Comparison of ENCODE assay signal across 1 cellular context in the genomic region with DNA sequence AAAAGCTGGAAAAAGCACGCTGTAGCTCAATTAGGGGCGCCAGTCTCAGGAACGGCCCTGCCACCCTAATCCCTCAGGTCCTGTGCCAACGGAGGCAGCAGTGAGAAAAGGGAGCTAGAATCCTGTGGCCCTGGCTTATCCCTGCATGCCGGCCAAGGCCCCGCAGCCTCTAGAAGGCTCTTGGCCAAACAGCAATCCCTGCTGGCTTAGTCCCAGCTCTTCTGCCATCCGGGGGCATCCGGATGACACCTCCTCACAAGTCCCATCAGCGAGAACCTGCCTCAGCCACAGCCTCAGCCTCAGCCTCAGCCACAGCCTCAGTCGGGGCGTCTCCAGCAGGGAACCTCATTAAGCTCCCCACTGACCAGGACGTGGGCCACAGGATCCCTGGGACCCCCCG.
TF ChIP-seq lines count a peak whose summit lies in the region.

No MANE protein-coding gene starts in this region.

TF ChIP-seq in IMR-90, 13 proteins besides CTCF, POLR2A, EP300 and RAD21:
- TF ChIP-seq MAFK (IDR thresholded peaks at IDR 0.05; ENCODE audit: low read depth, low read length) (no peak), CHD1 (IDR thresholded peaks at IDR 0.05; ENCODE audit: low read depth, low read length) (no peak), RFX5 (IDR thresholded peaks at IDR 0.05; ENCODE audit: low read depth, low read length) (no peak), BHLHE40 (IDR thresholded peaks at IDR 0.05; ENCODE audit: low read depth, low read length) (no peak), CEBPB (IDR thresholded peaks at IDR 0.05; ENCODE audit: low read depth, low read length) (no peak), RCOR1 (IDR thresholded peaks at IDR 0.05; ENCODE audit: insufficient replicate concordance, low read length) (no peak), FOS (IDR thresholded peaks at IDR 0.05; ENCODE audit: low read depth, low read length) (no peak), MXI1 (IDR thresholded peaks at IDR 0.05; ENCODE audit: borderline replicate concordance, low read depth, low read length) (no peak), MAZ (IDR thresholded peaks at IDR 0.05; ENCODE audit: borderline replicate concordance, low read depth, low read length) (no peak), NFE2L2 (IDR thresholded peaks at IDR 0.05; ENCODE audit: low read depth, low read length) (no peak), SMC3 (IDR thresholded peaks at IDR 0.05; ENCODE audit: low read depth, low read length) (no peak)
- TF ChIP-seq, protein P1, sequence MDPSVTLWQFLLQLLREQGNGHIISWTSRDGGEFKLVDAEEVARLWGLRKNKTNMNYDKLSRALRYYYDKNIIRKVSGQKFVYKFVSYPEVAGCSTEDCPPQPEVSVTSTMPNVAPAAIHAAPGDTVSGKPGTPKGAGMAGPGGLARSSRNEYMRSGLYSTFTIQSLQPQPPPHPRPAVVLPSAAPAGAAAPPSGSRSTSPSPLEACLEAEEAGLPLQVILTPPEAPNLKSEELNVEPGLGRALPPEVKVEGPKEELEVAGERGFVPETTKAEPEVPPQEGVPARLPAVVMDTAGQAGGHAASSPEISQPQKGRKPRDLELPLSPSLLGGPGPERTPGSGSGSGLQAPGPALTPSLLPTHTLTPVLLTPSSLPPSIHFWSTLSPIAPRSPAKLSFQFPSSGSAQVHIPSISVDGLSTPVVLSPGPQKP (IDR thresholded peaks at IDR 0.05; ENCODE audit: borderline replicate concordance, low read depth, low read length): no peak
- TF ChIP-seq, protein P2, sequence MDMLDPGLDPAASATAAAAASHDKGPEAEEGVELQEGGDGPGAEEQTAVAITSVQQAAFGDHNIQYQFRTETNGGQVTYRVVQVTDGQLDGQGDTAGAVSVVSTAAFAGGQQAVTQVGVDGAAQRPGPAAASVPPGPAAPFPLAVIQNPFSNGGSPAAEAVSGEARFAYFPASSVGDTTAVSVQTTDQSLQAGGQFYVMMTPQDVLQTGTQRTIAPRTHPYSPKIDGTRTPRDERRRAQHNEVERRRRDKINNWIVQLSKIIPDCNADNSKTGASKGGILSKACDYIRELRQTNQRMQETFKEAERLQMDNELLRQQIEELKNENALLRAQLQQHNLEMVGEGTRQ (IDR thresholded peaks at IDR 0.05; ENCODE audit: low read depth, low read length): no peak
